ENCODE assay signal across 33 cellular contexts in genomic region chr7:21819048-21819447, GRCh38.
"Had no signal": no experiment of that assay in that cellular context is flagged by ENCODE, and none has a peak within 500 bp of the region (broad histone marks: within the 10 kb centered on the region; RNA-seq: fewer than 3 reads in every experiment).

No MANE protein-coding gene starts in this region.

- H3K4me1 Mint-ChIP-seq: activated B cell treated with CpG ODN at 0.5 μM for 24 hours; activated naive CD8-positive, alpha-beta T cell treated with anti-CD3 and anti-CD28 coated beads, Interleukin-2, amount 10 ng/mL, durations not matched to agents 7 days and 5 days; activated T-helper 17 cell treated with anti-CD3 and anti-CD28 coated beads, Interleukin-2, amount 50 U/mL, for 72 hours had no signal

- H3K4me3 Mint-ChIP-seq: activated B cell treated with CpG ODN at 0.5 μM for 24 hours; activated CD4-positive, alpha-beta memory T cell treated with anti-CD3 and anti-CD28 coated beads for 36 hours; activated naive CD4-positive, alpha-beta T cell treated with anti-CD3 and anti-CD28 coated beads for 36 hours; activated naive CD8-positive, alpha-beta T cell treated with anti-CD3 and anti-CD28 coated beads, Interleukin-2, amount 10 ng/mL, durations not matched to agents 7 days and 5 days; activated T-cell treated with anti-CD3 and anti-CD28 coated beads, Interleukin-2, amount 50 U/mL, for 4 hours; activated T-helper 1 cell treated with anti-CD3 and anti-CD28 coated beads, Interleukin-12 subunit alpha, Interleukin-12 subunit beta, Interleukin-2, Interleukin-4 antibody, amounts not matched to agents 30 ng/mL and 10 ng/mL and 1 ng/mL, durations not matched to agents 14 hours and 24 hours and 36 hours; activated T-helper 17 cell treated with anti-CD3 and anti-CD28 coated beads, Interleukin-2, amount 50 U/mL, for 72 hours; T-helper 1 cell treated with Interleukin-12 subunit alpha and Interleukin-12 subunit beta and Interleukin-4 antibody, amounts not matched to agents 30 μg/mL and 1 μg/mL, for 36 hours; T-helper 2 cell treated with Interferon-gamma antibody and Interleukin-4, amounts not matched to agents 5 μg/mL and 100 μg/mL, for 36 hours had no signal

- H3K9me3 Mint-ChIP-seq: activated B cell treated with CpG ODN at 0.5 μM for 24 hours; activated CD4-positive, alpha-beta memory T cell treated with anti-CD3 and anti-CD28 coated beads for 36 hours; activated naive CD4-positive, alpha-beta T cell treated with anti-CD3 and anti-CD28 coated beads for 36 hours; activated naive CD8-positive, alpha-beta T cell treated with anti-CD3 and anti-CD28 coated beads, Interleukin-2, amount 10 ng/mL, durations not matched to agents 7 days and 5 days; activated T-cell treated with anti-CD3 and anti-CD28 coated beads, Interleukin-2, amount 50 U/mL, for 4 hours; activated T-helper 1 cell treated with anti-CD3 and anti-CD28 coated beads, Interleukin-12 subunit alpha, Interleukin-12 subunit beta, Interleukin-2, Interleukin-4 antibody, amounts not matched to agents 30 ng/mL and 10 ng/mL and 1 ng/mL, durations not matched to agents 14 hours and 24 hours and 36 hours; activated T-helper 17 cell treated with anti-CD3 and anti-CD28 coated beads, Interleukin-2, amount 50 U/mL, for 72 hours; T-helper 1 cell treated with Interleukin-12 subunit alpha and Interleukin-12 subunit beta and Interleukin-4 antibody, amounts not matched to agents 30 μg/mL and 1 μg/mL, for 36 hours; T-helper 2 cell treated with Interferon-gamma antibody and Interleukin-4, amounts not matched to agents 5 μg/mL and 100 μg/mL, for 36 hours had no signal

- H3K36me3 Mint-ChIP-seq: activated CD4-positive, alpha-beta memory T cell treated with anti-CD3 and anti-CD28 coated beads for 36 hours; activated naive CD4-positive, alpha-beta T cell treated with anti-CD3 and anti-CD28 coated beads, Interleukin-2, amount 50 U/mL, for 72 hours; activated naive CD8-positive, alpha-beta T cell treated with anti-CD3 and anti-CD28 coated beads, Interleukin-2, amount 10 ng/mL, durations not matched to agents 7 days and 5 days had no signal

- H3K27me3 Mint-ChIP-seq: activated CD4-positive, alpha-beta memory T cell treated with anti-CD3 and anti-CD28 coated beads for 36 hours; activated naive CD8-positive, alpha-beta T cell treated with anti-CD3 and anti-CD28 coated beads, Interleukin-2, amount 10 ng/mL, durations not matched to agents 7 days and 5 days had no signal

- ATAC-seq: activated T-cell treated with anti-CD3 and anti-CD28 coated beads, Interleukin-2, amount 50 U/mL, for 4 hours; activated T-cell treated with anti-CD3 and anti-CD28 coated beads, Interleukin-2, amount 50 U/mL, for 72 hours; activated T-helper 17 cell treated with anti-CD3 and anti-CD28 coated beads, Interleukin-2, amount 50 U/mL, for 72 hours; body of pancreas had no signal

- H3K27ac Mint-ChIP-seq: activated B cell treated with CpG ODN at 0.5 μM for 24 hours; activated CD4-positive, alpha-beta memory T cell treated with anti-CD3 and anti-CD28 coated beads for 36 hours; activated naive CD4-positive, alpha-beta T cell treated with anti-CD3 and anti-CD28 coated beads for 36 hours; activated naive CD4-positive, alpha-beta T cell treated with anti-CD3 and anti-CD28 coated beads, Interleukin-2, amount 50 U/mL, for 72 hours; activated naive CD8-positive, alpha-beta T cell treated with anti-CD3 and anti-CD28 coated beads, Interleukin-2, amount 10 ng/mL, durations not matched to agents 7 days and 5 days; activated T-cell treated with anti-CD3 and anti-CD28 coated beads, Interleukin-2, amount 50 U/mL, for 72 hours; activated T-helper 1 cell treated with anti-CD3 and anti-CD28 coated beads, Interleukin-12 subunit alpha, Interleukin-12 subunit beta, Interleukin-2, Interleukin-4 antibody, amounts not matched to agents 30 ng/mL and 10 ng/mL and 1 ng/mL, durations not matched to agents 14 hours and 24 hours and 36 hours; activated T-helper 17 cell treated with anti-CD3 and anti-CD28 coated beads, Interleukin-2, amount 50 U/mL, for 72 hours; T-helper 1 cell treated with Interleukin-12 subunit alpha and Interleukin-12 subunit beta and Interleukin-4 antibody, amounts not matched to agents 30 μg/mL and 1 μg/mL, for 36 hours; T-helper 2 cell treated with Interferon-gamma antibody and Interleukin-4, amounts not matched to agents 5 μg/mL and 100 μg/mL, for 36 hours had no signal

- DNase-seq: activated B cell treated with CpG ODN at 0.5 μM for 24 hours; activated CD4-positive, alpha-beta memory T cell treated with anti-CD3 and anti-CD28 coated beads for 36 hours; activated CD4-positive, alpha-beta T cell treated with anti-CD3 and anti-CD28 coated beads for 4 hours; activated CD4-positive, alpha-beta T cell treated with anti-CD3 and anti-CD28 coated beads, Interleukin-2, amount 50 U/mL, for 1 hour; activated CD4-positive, alpha-beta T cell treated with anti-CD3 and anti-CD28 coated beads, Interleukin-2, amount 50 U/mL, for 4 hours; activated CD4-positive, CD25-positive, alpha-beta regulatory T cell treated with anti-CD3 and anti-CD28 coated beads, Interleukin-2, amount 50 U/mL, for 72 hours; activated CD8-positive, alpha-beta memory T cell treated with anti-CD3 and anti-CD28 coated beads, Interleukin-2, amount 50 U/mL, for 4 hours; activated effector memory CD4-positive, alpha-beta T cell treated with anti-CD3 and anti-CD28 coated beads, Interleukin-2, amount 50 U/mL, for 16 hours; activated gamma-delta T cell treated with Interleukin-2 at 50 U/mL for 16 hours; activated naive CD4-positive, alpha-beta T cell; activated naive CD4-positive, alpha-beta T cell treated with anti-CD3 and anti-CD28 coated beads for 36 hours; activated naive CD4-positive, alpha-beta T cell treated with anti-CD3 and anti-CD28 coated beads, Interleukin-2, amount 50 U/mL, for 16 hours; activated naive CD8-positive, alpha-beta T cell treated with anti-CD3 and anti-CD28 coated beads, Interleukin-2, amount 10 ng/mL, durations not matched to agents 7 days and 5 days; activated T-cell treated with anti-CD3 and anti-CD28 coated beads for 4 hours; activated T-cell treated with anti-CD3 and anti-CD28 coated beads, Interleukin-2, amount 50 U/mL, for 1 hour; activated T-cell treated with anti-CD3 and anti-CD28 coated beads, Interleukin-2, amount 50 U/mL, for 4 hours; activated T-cell treated with anti-CD3 and anti-CD28 coated beads, Interleukin-2, amount 50 U/mL, for 72 hours; adrenal gland; amniotic stem cell; aorta; body of pancreas; brain microvascular endothelial cell; central memory CD4-positive, alpha-beta T cell; cerebellar nuclear complex; SW 1271; T-helper 1 cell; T-helper 2 cell; T-helper 9 cell had no signal
